In genomic region chr22:46068176-46068907, GRCh38 we compare ENCODE assay signal across 10 cellular contexts.
A peak's percentile ranks its signal among the peaks of the same experiment; 100 is the strongest.
DNase-seq lines count a peak whose midpoint lies in the region; ATAC-seq and TF ChIP-seq lines count a peak whose summit lies in the region.
"Had no signal": no experiment of that assay in that cellular context is flagged by ENCODE, and none has a peak within 500 bp of the region (broad histone marks: within the 10 kb centered on the region; RNA-seq: fewer than 3 reads in every experiment).

No MANE protein-coding gene starts in this region.

- peak overlapping the region; percentile 82 to 94 (median 87); a peak in 20 of 22 replicates for H3K9ac ChIP-seq in BLaER1 treated with 17β-estradiol and CSF1 and Interleukin-3, amounts not matched to agents 10 nM and 100 nM

- H3K4me3 Mint-ChIP-seq in chondrocyte (ENCODE audit: unreplicated experiment): peak overlapping the region; percentile 76

- peaks cover 3% of the 10 kb centered on the region for H3K27me3 Mint-ChIP-seq in chondrocyte (ENCODE audit: low read depth)

- peaks cover 80 to 100% (median 100%) of the 10 kb centered on the region in 11 experiments for H3K27me3 ChIP-seq in BLaER1 treated with 17β-estradiol and CSF1 and Interleukin-3, amounts not matched to agents 10 nM and 100 nM
- no peaks in the 10 kb centered on the region for H3K27me3 ChIP-seq in neutrophil

- H3K4me1 ChIP-seq in BLaER1 treated with 17β-estradiol and CSF1 and Interleukin-3, amounts not matched to agents 10 nM and 100 nM: peaks cover 26 to 68% (median 57%) of the 10 kb centered on the region in 10 experiments
- H3K4me1 ChIP-seq in neutrophil (ENCODE audit: control insufficient read depth in 1 of 2, insufficient read depth in 1 of 2, low read depth in 1 of 2, low read length in 1 of 2): peaks cover 27 to 47% of the 10 kb centered on the region in 2 experiments

- peak overlapping the region; percentile 64 to 84 (median 76); a peak in 16 of 20 replicates for H3K4me3 ChIP-seq in BLaER1 treated with 17β-estradiol and CSF1 and Interleukin-3, amounts not matched to agents 10 nM and 100 nM
- no peak overlapping the region for H3K4me3 ChIP-seq in neutrophil (ENCODE audit: low read depth in 1 of 2, low read length in 1 of 2)

- no peaks in the 10 kb centered on the region for H3K36me3 ChIP-seq in BLaER1 treated with 17β-estradiol and CSF1 and Interleukin-3, amounts not matched to agents 10 nM and 100 nM
- H3K36me3 ChIP-seq in KOPT-K1 (ENCODE audit: insufficient read depth, low read length) (0 out of 2 replicates have a peak, but pooled peaks cover under 1% of the 10 kb centered on the region), neutrophil (peaks cover 8% of the 10 kb centered on the region)

- ATAC-seq in HG02623 (IDR thresholded peaks at IDR 0.05; ENCODE audit: unreplicated experiment) (no peak), GM21717 (IDR thresholded peaks at IDR 0.05; ENCODE audit: unreplicated experiment) (no peak)
- ATAC-seq: left lobe of liver had no signal

- H3K4me2 ChIP-seq in BLaER1 treated with 17β-estradiol and CSF1 and Interleukin-3, amounts not matched to agents 10 nM and 100 nM: peak overlapping the region; percentile 80 to 94 (median 92)

- H3K27ac ChIP-seq in BLaER1 treated with 17β-estradiol and CSF1 and Interleukin-3, amounts not matched to agents 10 nM and 100 nM: peak overlapping the region; percentile 70 to 96 (median 92); a peak in 21 of 22 replicates
- peak overlapping the region; percentile 100 for H3K27ac ChIP-seq in KOPT-K1 (ENCODE audit: low read depth, low read length, poor library complexity, severe bottlenecking)
- H3K27ac ChIP-seq in neutrophil: peak overlapping the region; percentile 79

- H3K9me3 Mint-ChIP-seq in chondrocyte (ENCODE audit: low read depth): no peaks in the 10 kb centered on the region

- H3K9me3 ChIP-seq in BLaER1 treated with 17β-estradiol and CSF1 and Interleukin-3, amounts not matched to agents 10 nM and 100 nM (replicated peaks in 1 of 11): no peaks in the 10 kb centered on the region
- H3K9me3 ChIP-seq in KOPT-K1 (ENCODE audit: insufficient read depth, low read length, poor library complexity, severe bottlenecking) (no peaks in the 10 kb centered on the region), neutrophil (no peaks in the 10 kb centered on the region)

- H3K27ac Mint-ChIP-seq in chondrocyte (ENCODE audit: unreplicated experiment): peak overlapping the region; percentile 95

- DNase-seq in chondrocyte (ENCODE audit: low spot score) (no peak), SIG-M5 treated with dmso at 0.1 percent for 504 hours (lab: John Stamatoyannopoulos, UW; ENCODE audit: unreplicated experiment) (no peak), kidney glomerular epithelial cell (lab: John Stamatoyannopoulos, UW) (no peak)
- DNase-seq: activated CD4-positive, alpha-beta T cell treated with anti-CD3 and anti-CD28 coated beads for 4 hours had no signal

- peaks cover 20% of the 10 kb centered on the region for H3K4me1 Mint-ChIP-seq in chondrocyte (ENCODE audit: low read depth)

- TF ChIP-seq CTCF in chondrocyte (IDR thresholded peaks at IDR 0.05) (no peak), neutrophil (IDR thresholded peaks at IDR 0.05) (no peak)

- peaks cover 4% of the 10 kb centered on the region for H3K36me3 Mint-ChIP-seq in chondrocyte (ENCODE audit: low read depth)

- H4K20me1 ChIP-seq in BLaER1 treated with 17β-estradiol and CSF1 and Interleukin-3, amounts not matched to agents 10 nM and 100 nM: peaks cover 0 to 39% (median 14%) of the 10 kb centered on the region in 11 experiments; a peak in 18 of 22 replicates

Comparison
In these comparisons a context has a peak if more than half of its experiments do, and no peak if none do; other contexts are left out.
1. H3K4me3 ChIP-seq: peak in BLaER1 treated with 17β-estradiol and CSF1 and Interleukin-3, amounts not matched to agents 10 nM and 100 nM (10 of 10); none in neutrophil (0 of 2).
2. Peak in every context shown above with its lines, with median percentiles within 50 percentile points of each other: H3K27ac ChIP-seq.